1 cellular context compared by ENCODE assay signal in genomic region chr2:217208867-217209266, GRCh38.
TF ChIP-seq lines count a peak whose summit lies in the region.

No MANE protein-coding gene starts in this region.

TF ChIP-seq in H1, 55 proteins besides CTCF, POLR2A, EP300 and RAD21:
- no peak for TF ChIP-seq JUND (IDR thresholded peaks at IDR 0.05; ENCODE audit: low read length)
- no peak for TF ChIP-seq SRF (IDR thresholded peaks at IDR 0.05; ENCODE audit: low read depth, low read length)
- no peak for TF ChIP-seq RBBP5 (IDR thresholded peaks at IDR 0.05; ENCODE audit: borderline replicate concordance, low read depth, low read length)
- no peak for TF ChIP-seq GTF2F1 (IDR thresholded peaks at IDR 0.05; ENCODE audit: borderline replicate concordance, low read depth, low read length)
- no peak for TF ChIP-seq ZNF274 (IDR thresholded peaks at IDR 0.05; ENCODE audit: borderline replicate concordance, extremely low read depth, low read length)
- no peak for TF ChIP-seq TEAD4 (IDR thresholded peaks at IDR 0.05; ENCODE audit: low read depth, low read length)
- TF ChIP-seq POLR2AphosphoS5 (IDR thresholded peaks at IDR 0.05; ENCODE audit: low read depth, low read length), result no peak
- TF ChIP-seq TBP (IDR thresholded peaks at IDR 0.05; ENCODE audit: low read depth, low read length), result no peak
- TF ChIP-seq CEBPB (IDR thresholded peaks at IDR 0.05; ENCODE audit: low read depth, low read length), result no peak
- TF ChIP-seq EGR1 (IDR thresholded peaks at IDR 0.05; ENCODE audit: borderline replicate concordance, low read depth, low read length), result no peak
- TF ChIP-seq MAX (IDR thresholded peaks at IDR 0.05), result no peak
- no peak for TF ChIP-seq SIRT6 (IDR thresholded peaks at IDR 0.05; ENCODE audit: low read length)
